In the genomic region with DNA sequence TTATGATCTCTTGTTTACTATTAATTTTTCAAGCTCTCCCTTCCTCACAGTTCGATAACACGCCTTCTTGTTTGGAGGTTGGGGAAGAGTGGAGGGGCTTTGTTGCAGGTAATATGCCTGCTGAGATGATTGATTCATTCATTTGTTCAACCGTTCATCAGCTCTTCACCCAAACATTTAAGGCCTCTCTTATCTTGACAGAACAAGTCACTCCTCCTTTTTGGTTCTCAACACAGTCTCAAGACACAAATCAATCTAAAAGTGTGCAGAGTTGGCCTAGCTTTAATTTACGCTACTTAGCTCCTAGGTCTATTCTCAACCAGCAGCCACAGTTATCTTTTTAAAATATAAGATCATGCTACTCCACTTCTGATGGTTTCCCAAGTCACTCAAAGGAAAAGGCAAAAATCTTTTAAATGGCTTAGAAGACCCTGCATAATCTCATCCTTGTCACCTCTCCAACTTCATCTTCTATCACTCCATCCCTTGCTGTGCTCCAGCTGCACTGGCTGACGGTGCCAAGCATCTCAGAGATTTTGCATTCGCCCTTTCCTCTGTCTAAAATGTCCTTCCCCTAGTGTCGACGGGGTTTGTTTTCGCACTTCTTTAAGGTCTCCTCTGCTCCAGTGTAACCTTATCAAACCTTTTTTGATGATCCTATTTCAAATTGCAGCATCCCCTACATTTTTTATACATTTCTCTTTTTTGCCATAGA, we compare ENCODE assay signal across 25 cellular contexts.
DNase-seq lines count a peak whose midpoint lies in the region; ATAC-seq, FAIRE-seq and TF ChIP-seq lines count a peak whose summit lies in the region.
"Had no signal": no experiment of that assay in that cellular context is flagged by ENCODE, and none has a peak within 500 bp of the region (broad histone marks: within the 10 kb centered on the region; RNA-seq: fewer than 3 reads in every experiment).

No MANE protein-coding gene starts in this region.

- ATAC-seq in activated naive CD8-positive, alpha-beta T cell treated with anti-CD3 and anti-CD28 coated beads, Interleukin-2, amount 50 U/mL, for 24 hours: no peak
- ATAC-seq in T-helper 17 cell: no peak
- ATAC-seq in pancreas: no peak
- ATAC-seq: A549; CD8-positive, alpha-beta T cell; GM12878; GM23338 had no signal

- H3K9me3 Mint-ChIP-seq in activated naive CD8-positive, alpha-beta T cell (ENCODE audit: low read depth): no peaks in the 10 kb centered on the region
- no peaks in the 10 kb centered on the region for H3K9me3 Mint-ChIP-seq in activated naive CD8-positive, alpha-beta T cell treated with anti-CD3 and anti-CD28 coated beads, Interleukin-2, amount 50 U/mL, for 24 hours
- H3K9me3 Mint-ChIP-seq in endothelial cell (ENCODE audit: unreplicated experiment): no peaks in the 10 kb centered on the region
- H3K9me3 Mint-ChIP-seq: CD8-positive, alpha-beta T cell; GM23338; HFFc6; IgD-negative memory B cell had no signal

- no peaks in the 10 kb centered on the region for H3K36me3 Mint-ChIP-seq in activated naive CD8-positive, alpha-beta T cell
- H3K36me3 Mint-ChIP-seq in activated naive CD8-positive, alpha-beta T cell treated with anti-CD3 and anti-CD28 coated beads, Interleukin-2, amount 50 U/mL, for 24 hours (ENCODE audit: low read depth): peaks cover 6% of the 10 kb centered on the region
- H3K36me3 Mint-ChIP-seq in T-helper 17 cell (ENCODE audit: low read depth): no peaks in the 10 kb centered on the region
- no peaks in the 10 kb centered on the region for H3K36me3 Mint-ChIP-seq in endothelial cell (ENCODE audit: low read depth, unreplicated experiment)

- H3K27me3 Mint-ChIP-seq in activated naive CD8-positive, alpha-beta T cell: no peaks in the 10 kb centered on the region
- H3K27me3 Mint-ChIP-seq in activated naive CD8-positive, alpha-beta T cell treated with anti-CD3 and anti-CD28 coated beads, Interleukin-2, amount 50 U/mL, for 24 hours: no peaks in the 10 kb centered on the region
- H3K27me3 Mint-ChIP-seq in T-helper 17 cell: no peaks in the 10 kb centered on the region
- H3K27me3 Mint-ChIP-seq in endothelial cell (ENCODE audit: unreplicated experiment): peaks cover 5% of the 10 kb centered on the region
- H3K27me3 Mint-ChIP-seq: IgD-negative memory B cell had no signal

- H3K36me3 ChIP-seq in pancreas: no peaks in the 10 kb centered on the region
- H3K36me3 ChIP-seq: HAP-1 had no signal

- no peak for FAIRE-seq in pancreas (lab: Jason Lieb, UNC)
- FAIRE-seq: A549, GM12878 had no signal

- H3K27me3 ChIP-seq in pancreas: no peaks in the 10 kb centered on the region

- intact Hi-C loops in pancreas (cut with DNase I): no loop called here

- no peak overlapping the region for H3K4me3 Mint-ChIP-seq in activated naive CD8-positive, alpha-beta T cell
- no peak overlapping the region for H3K4me3 Mint-ChIP-seq in activated naive CD8-positive, alpha-beta T cell treated with anti-CD3 and anti-CD28 coated beads, Interleukin-2, amount 50 U/mL, for 24 hours
- peak overlapping the region; percentile 49 for H3K4me3 Mint-ChIP-seq in T-helper 17 cell
- no peak overlapping the region for H3K4me3 Mint-ChIP-seq in endothelial cell (ENCODE audit: unreplicated experiment)
- H3K4me3 Mint-ChIP-seq: CD8-positive, alpha-beta T cell; GM23338; HFFc6; IgD-negative memory B cell had no signal

- no peak for TF ChIP-seq CTCF in endothelial cell (IDR thresholded peaks at IDR 0.05; ENCODE audit: unreplicated experiment)
- no peak for TF ChIP-seq CTCF in pancreas (IDR thresholded peaks at IDR 0.05)

- peak overlapping the region; percentile 17 for H3K27ac Mint-ChIP-seq in activated naive CD8-positive, alpha-beta T cell
- no peak overlapping the region for H3K27ac Mint-ChIP-seq in activated naive CD8-positive, alpha-beta T cell treated with anti-CD3 and anti-CD28 coated beads, Interleukin-2, amount 50 U/mL, for 24 hours
- no peak overlapping the region for H3K27ac Mint-ChIP-seq in T-helper 17 cell
- H3K27ac Mint-ChIP-seq in endothelial cell (ENCODE audit: unreplicated experiment): no peak overlapping the region
- H3K27ac Mint-ChIP-seq: CD8-positive, alpha-beta T cell; GM23338; HFFc6; IgD-negative memory B cell had no signal

- 82 to 86% methylated on average over 9 of the region's 9 CpGs for WGBS in pancreas, 2 donors

- H3K4me3 ChIP-seq in pancreas: no peak overlapping the region
- H3K4me3 ChIP-seq: A549, GM12878, GM23338, HAP-1 had no signal

- H3K4me1 Mint-ChIP-seq in activated naive CD8-positive, alpha-beta T cell (ENCODE audit: low read depth): peaks cover 45% of the 10 kb centered on the region
- H3K4me1 Mint-ChIP-seq in activated naive CD8-positive, alpha-beta T cell treated with anti-CD3 and anti-CD28 coated beads, Interleukin-2, amount 50 U/mL, for 24 hours: peaks cover 19% of the 10 kb centered on the region
- H3K4me1 Mint-ChIP-seq in T-helper 17 cell (peaks cover 40% of the 10 kb centered on the region), endothelial cell (ENCODE audit: unreplicated experiment) (peaks cover 8% of the 10 kb centered on the region)

- no peaks in the 10 kb centered on the region for H3K4me1 ChIP-seq in pancreas
- H3K4me1 ChIP-seq: HAP-1 had no signal

- no peak overlapping the region for H3K27ac ChIP-seq in pancreas
- H3K27ac ChIP-seq: A549 had no signal

- no peaks in the 10 kb centered on the region for H3K9me3 ChIP-seq in T-helper 17 cell (ENCODE audit: control insufficient read depth, low read length, poor library complexity, severe bottlenecking)
- no peaks in the 10 kb centered on the region for H3K9me3 ChIP-seq in pancreas
- H3K9me3 ChIP-seq: A549, Caco-2, HAP-1, SK-N-SH had no signal

- no peak for DNase-seq in activated naive CD8-positive, alpha-beta T cell treated with anti-CD3 and anti-CD28 coated beads, Interleukin-2, amount 50 U/mL, for 24 hours
- DNase-seq in T-helper 17 cell (no peak), cerebellum (ENCODE audit: low spot score) (peak; percentile 55), endothelial cell (ENCODE audit: low spot score) (no peak), SW480 (ENCODE audit: low spot score) (no peak), pancreas (no peak)
- DNase-seq: Caco-2; CD8-positive, alpha-beta T cell; GDM1; HFFc6; NCI-H1092; NCI-H1417 treated with DMSO at 0.1 percent for 48 hours; NCI-H1694 treated with DMSO at 0.1 percent for 48 hours; NCI-H2081; NCI-H2171 treated with DMSO at 0.1 percent for 48 hours; NCI-H446; NCI-H524 treated with DMSO at 0.1 percent for 48 hours; NCI-H774; SK-N-SH had no signal
